Comparison of ENCODE assay signal across 22 cellular contexts in genomic region chr7:135158141-135158655, GRCh38. TPM values are rescaled to one million over a fixed set of nuclear protein-coding genes. Genes with fewer than 3 reads are reported as not detected.
DNase-seq lines count a peak whose midpoint lies in the region; ATAC-seq and TF ChIP-seq lines count a peak whose summit lies in the region.
"Had no signal": no experiment of that assay in that cellular context is flagged by ENCODE, and none has a peak within 500 bp of the region (broad histone marks: within the 10 kb centered on the region; RNA-seq: fewer than 3 reads in every experiment).

No MANE protein-coding gene starts in this region.

- peak overlapping the region; percentile 54 to 63 for H3K27ac ChIP-seq in breast epithelium
- no peak overlapping the region for H3K27ac ChIP-seq in mammary epithelial cell (ENCODE audit: insufficient read depth, low read depth, low read length)
- H3K27ac ChIP-seq in layer of hippocampus (ENCODE audit: low read depth, low read length) = peak overlapping the region; percentile 25
- H3K27ac ChIP-seq in thoracic aorta = peak overlapping the region; percentile 40
- H3K27ac ChIP-seq: BLaER1, brain microvascular endothelial cell, hepatocyte had no signal

- H3K27me3 Mint-ChIP-seq in central memory CD8-positive, alpha-beta T cell = no peaks in the 10 kb centered on the region
- H3K27me3 Mint-ChIP-seq: activated CD8-positive, alpha-beta T cell treated with anti-CD3 and anti-CD28 coated beads for 36 hours had no signal

- intact Hi-C loops in breast epithelium (cut with DNase I; ENCODE audit: low total_unique reads) = no loop called here
- intact Hi-C loops in mammary epithelial cell (cut with micrococcal nuclease) = no loop called here

- no peak overlapping the region for H3K4me3 Mint-ChIP-seq in central memory CD8-positive, alpha-beta T cell
- H3K4me3 Mint-ChIP-seq: activated CD8-positive, alpha-beta T cell treated with anti-CD3 and anti-CD28 coated beads for 36 hours; activated T-cell treated with anti-CD3 and anti-CD28 coated beads, Interleukin-2, amount 50 U/mL, for 72 hours; nephron progenitor cell had no signal

- in situ Hi-C loops in mammary epithelial cell (cut with MboI; ENCODE audit: low sequenced_read_pairs in 2 of 2) = loop anchor here in 1 of 2 donors (25.0 kb wide), 1 partner anchor 171 kb away; the partner anchor contains the start of gene AGBL3

- no peak for ATAC-seq in central memory CD8-positive, alpha-beta T cell (replicated peaks; ENCODE audit: extremely low read depth, poor library complexity, severe bottlenecking)
- ATAC-seq in thoracic aorta (ENCODE audit: insufficient number of reproducible peaks, low FRiP score, low read depth) (no peak), HG02885 (IDR thresholded peaks at IDR 0.05; ENCODE audit: poor library complexity, unreplicated experiment) (no peak)
- ATAC-seq: activated CD8-positive, alpha-beta T cell treated with anti-CD3 and anti-CD28 coated beads for 36 hours; activated T-cell treated with anti-CD3 and anti-CD28 coated beads, Interleukin-2, amount 50 U/mL, for 72 hours; SK-N-SH treated with all-trans-retinoic acid at 6 μM for 48 hours had no signal

- H3K9me3 ChIP-seq in breast epithelium (peaks cover 10 to 20% of the 10 kb centered on the region in 2 donors), mammary epithelial cell (replicated peaks; ENCODE audit: insufficient read depth, low read length) (no peaks in the 10 kb centered on the region), thoracic aorta (peaks cover 11% of the 10 kb centered on the region)

- H4K20me1 ChIP-seq in mammary epithelial cell (ENCODE audit: insufficient read depth, low read length) = no peaks in the 10 kb centered on the region
- H4K20me1 ChIP-seq: BLaER1 had no signal

- CTCF ChIA-PET in mammary epithelial cell (lab: Charles Lee; ENCODE audit: low non-redundant PET) = no interaction called here

- H3K4me3 ChIP-seq in breast epithelium (no peak overlapping the region), mammary epithelial cell (replicated peaks in 1 of 3; ENCODE audit: insufficient read depth in 1 of 3, low read depth in 2 of 3, low read length in 3 of 3) (no peak overlapping the region), thoracic aorta (no peak overlapping the region)
- H3K4me3 ChIP-seq: BLaER1, hepatocyte had no signal

- dilution Hi-C loops in mammary epithelial cell (cut with HindIII; ENCODE audit: low sequenced_read_pairs) = no loop called here

- H3K9ac ChIP-seq in mammary epithelial cell (ENCODE audit: insufficient read depth, low read length) = no peak overlapping the region
- H3K9ac ChIP-seq: BLaER1 had no signal

- DNase-seq in breast epithelium (ENCODE audit: low spot score in 2 of 2) = no peak
- no peak for DNase-seq in mammary epithelial cell
- no peak for DNase-seq in central memory CD8-positive, alpha-beta T cell (ENCODE audit: low spot score in 2 of 2)
- no peak for DNase-seq in thoracic aorta (ENCODE audit: low spot score)
- DNase-seq in activated T-cell treated with anti-CD3 and anti-CD28 coated beads for 4 hours = no peak
- DNase-seq in 8988T = no peak
- DNase-seq: activated CD8-positive, alpha-beta T cell treated with anti-CD3 and anti-CD28 coated beads for 36 hours; activated T-cell treated with anti-CD3 and anti-CD28 coated beads, Interleukin-2, amount 50 U/mL, for 72 hours; brain microvascular endothelial cell; cortex of kidney; NCI-H1436; NCI-H510A treated with DMSO at 0.1 percent for 48 hours; nephron progenitor cell; small intestine; stimulated activated CD4-positive, alpha-beta T cell treated with anti-CD3 and anti-CD28 coated beads, Interleukin-2, amount 100 ng/mL, for 48 hours; T-helper 9 cell had no signal

- no peak overlapping the region for H3K4me2 ChIP-seq in mammary epithelial cell (ENCODE audit: insufficient read depth, low read depth, low read length)
- H3K4me2 ChIP-seq: BLaER1, hepatocyte had no signal

- no peaks in the 10 kb centered on the region for H3K79me2 ChIP-seq in mammary epithelial cell (ENCODE audit: insufficient read depth, low read length)

- TF ChIP-seq CTCF in breast epithelium (IDR thresholded peaks at IDR 0.05) (no peak), mammary epithelial cell (conservative IDR thresholded peaks at IDR 0.05 in 1 of 2, IDR thresholded peaks at IDR 0.05 in 1 of 2; ENCODE audit: extremely low read depth in 1 of 2, insufficient read depth in 1 of 2, low read depth in 1 of 2, low read length in 2 of 2) (no peak), thoracic aorta (IDR thresholded peaks at IDR 0.05) (no peak)

- H3K36me3 ChIP-seq in breast epithelium (no peaks in the 10 kb centered on the region), mammary epithelial cell (ENCODE audit: insufficient read depth, low read length) (no peaks in the 10 kb centered on the region), thoracic aorta (no peaks in the 10 kb centered on the region)
- H3K36me3 ChIP-seq: brain microvascular endothelial cell had no signal

- BruUV-seq in mammary epithelial cell (replicated peaks; lab: Mats Ljungman, UMichigan) = no TSS peak

- peak overlapping the region; percentile 80 for H3K27ac Mint-ChIP-seq in central memory CD8-positive, alpha-beta T cell (ENCODE audit: low read depth)
- H3K27ac Mint-ChIP-seq: nephron progenitor cell had no signal

- H3K4me1 Mint-ChIP-seq in central memory CD8-positive, alpha-beta T cell = peaks cover 87% of the 10 kb centered on the region

- H3K27me3 ChIP-seq in breast epithelium (no peaks in the 10 kb centered on the region), mammary epithelial cell (ENCODE audit: insufficient read depth, low read length) (no peaks in the 10 kb centered on the region), layer of hippocampus (ENCODE audit: control insufficient read depth, insufficient read depth, low read length) (no peaks in the 10 kb centered on the region), thoracic aorta (replicated peaks; ENCODE audit: insufficient read depth) (no peaks in the 10 kb centered on the region)
- H3K27me3 ChIP-seq: BLaER1, brain microvascular endothelial cell, hepatocyte had no signal

- 100% methylated on average over 1 of the region's 1 CpG for WGBS in mammary epithelial cell (ENCODE audit: low coverage, missing lambda C conversion rate)

- H3K36me3 Mint-ChIP-seq in central memory CD8-positive, alpha-beta T cell (ENCODE audit: insufficient read depth) = peaks cover 13% of the 10 kb centered on the region

- H3K9me3 Mint-ChIP-seq in central memory CD8-positive, alpha-beta T cell = peaks cover 25% of the 10 kb centered on the region

- no peak overlapping the region for H2AFZ ChIP-seq in mammary epithelial cell (ENCODE audit: low read depth, low read length)
- H2AFZ ChIP-seq: hepatocyte had no signal

- no peak for TF ChIP-seq POLR2A in breast epithelium (IDR thresholded peaks at IDR 0.05)

- H3K4me1 ChIP-seq in breast epithelium (no peaks in the 10 kb centered on the region), mammary epithelial cell (ENCODE audit: insufficient read depth, low read length) (no peaks in the 10 kb centered on the region), thoracic aorta (ENCODE audit: control insufficient read depth in 1 of 2, low read depth in 2 of 2) (peaks cover 35 to 46% of the 10 kb centered on the region in 2 donors)

RNA-seq across cellular contexts. Expression of gene TMEM140, which starts 10.3 kb away (rescaled TPM):
- total RNA-seq in breast epithelium (10 to 100 TPM; 23.1 to 55.7 (median 52.8) TPM), mammary epithelial cell (1 to 10 TPM in 1 of 2 donors, not detected in 1; 1.0 TPM), thoracic aorta (10 to 100 TPM; 20.6 to 27.6 TPM)
- polyA plus RNA-seq in mammary epithelial cell = not detected
- not detected for polyA minus RNA-seq in mammary epithelial cell
- total RNA-seq: A673 had no signal

RNA-seq across cellular contexts. Expression of gene CYREN, which starts 12.3 kb away (rescaled TPM):
- total RNA-seq in breast epithelium (10 to 100 TPM; 36.8 to 41.6 (median 41.6) TPM), mammary epithelial cell (10 to 100 TPM; 45.2 to 55.8 TPM), thoracic aorta (10 to 100 TPM; 37.6 to 54.1 TPM)
- 50.3 TPM for polyA plus RNA-seq in mammary epithelial cell
- 47.7 TPM for polyA minus RNA-seq in mammary epithelial cell

RNA-seq across cellular contexts. Expression of gene WDR91, which starts 53.1 kb away (rescaled TPM):
- 10 to 100 TPM; 21.4 to 26.5 (median 23.1) TPM for total RNA-seq in breast epithelium
- total RNA-seq in mammary epithelial cell = 10 to 100 TPM; 31.5 to 33.8 TPM
- 17.5 TPM for polyA plus RNA-seq in mammary epithelial cell
- 14.5 TPM for polyA minus RNA-seq in mammary epithelial cell
- 10 to 100 TPM; 36.2 to 78.3 TPM for total RNA-seq in thoracic aorta

Comparison
In these comparisons a context has a peak if more than half of its experiments do, and no peak if none do; other contexts are left out.
1. RNA of gene TMEM140, which starts 10.3 kb away (total RNA-seq): 23.1 to 55.7 TPM in breast epithelium and 20.6 to 27.6 TPM in thoracic aorta; 1.0 TPM in mammary epithelial cell; every median in the first group is over 10 times any median in the second.